ENCODE assay signal across 8 cellular contexts in the genomic region with DNA sequence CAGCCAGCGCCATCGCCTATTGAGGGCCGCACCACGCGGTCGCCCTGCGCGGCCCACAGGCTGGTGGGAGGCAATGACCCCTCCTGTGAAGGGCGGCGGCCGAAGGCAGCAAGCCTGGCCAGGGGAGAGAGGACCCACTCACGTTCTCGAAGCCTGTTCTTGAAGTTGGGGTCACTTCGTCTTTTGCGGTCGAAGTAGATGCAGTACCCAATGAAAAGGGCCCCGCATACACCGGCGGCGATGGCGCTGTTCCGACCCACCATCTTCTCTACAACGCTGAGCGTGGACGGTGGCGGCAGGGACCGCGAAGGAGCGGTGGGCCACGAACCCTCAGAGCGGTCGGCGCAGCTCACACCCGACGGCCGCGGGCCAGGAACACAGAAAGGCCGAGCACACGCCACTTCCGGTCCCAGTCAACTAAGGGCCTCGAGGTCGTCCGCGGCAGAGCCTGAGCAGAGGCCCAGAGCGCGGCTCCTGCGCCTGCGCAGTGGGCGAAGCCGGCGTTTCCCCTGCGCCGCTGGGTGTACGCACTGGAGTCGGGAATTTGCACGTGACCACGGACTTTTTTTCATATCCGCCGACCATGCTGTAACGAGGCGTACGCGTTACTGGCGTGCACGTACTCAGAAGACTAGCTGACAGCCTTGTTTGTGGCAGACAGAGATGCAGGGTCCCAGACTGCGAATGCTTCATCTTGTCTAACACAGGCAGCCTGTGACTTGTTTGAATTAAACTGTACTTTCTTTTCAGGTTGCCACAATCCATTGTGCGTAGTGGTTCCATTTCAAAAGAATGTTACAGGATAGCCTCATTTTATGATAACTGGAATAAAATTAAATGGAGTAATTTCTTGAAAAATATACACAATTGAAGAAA. TPM values are rescaled to one million over a fixed set of nuclear protein-coding genes. Genes with fewer than 3 reads are reported as not detected.
DNase-seq lines count a peak whose midpoint lies in the region; TF ChIP-seq lines count a peak whose summit lies in the region.

Gene TOMM20 (minus strand): TSS at position 385 of the 876 bp plus-strand sequence. CDS start 122 bp downstream, at position 263.

- peak within 1 kb of the TSS; percentile 89 for H3K9ac ChIP-seq in neural cell (ENCODE audit: low read length)

- peak; percentile 83 for TF ChIP-seq EP300 in neural cell (conservative IDR thresholded peaks at IDR 0.05; ENCODE audit: poor library complexity, severe bottlenecking)
- no peak for TF ChIP-seq EP300 in stomach (IDR thresholded peaks at IDR 0.05)

- H3K9me3 ChIP-seq in neural cell (ENCODE audit: low read length): no peaks in the 10 kb centered on the region
- no peaks in the 10 kb centered on the region for H3K9me3 ChIP-seq in stomach

- peaks cover 1% of the 10 kb centered on the region for H3K36me3 ChIP-seq in H7 (replicated peaks; ENCODE audit: control insufficient read depth, insufficient read depth, low read length)
- H3K36me3 ChIP-seq in neural cell (ENCODE audit: insufficient read depth, low read length): no peaks in the 10 kb centered on the region
- peaks cover 7 to 49% (median 38%) of the 10 kb centered on the region in 4 donors for H3K36me3 ChIP-seq in stomach

- H3K9me2 ChIP-seq in neural cell (ENCODE audit: insufficient read depth, low read length): no peaks in the 10 kb centered on the region

- peaks cover 48% of the 10 kb centered on the region for H3K79me2 ChIP-seq in neural cell (replicated peaks; ENCODE audit: insufficient read depth, low read length)

- H3F3A ChIP-seq in neural cell (ENCODE audit: insufficient read depth, low read length, poor library complexity, severe bottlenecking): no peaks in the 10 kb centered on the region

- peaks cover 11 to 50% (median 47%) of the 10 kb centered on the region in 4 donors for H3K4me1 ChIP-seq in stomach

- intact Hi-C loops in stomach (cut with DNase I; ENCODE audit: low total_unique reads): no loop called here

- H3K4me2 ChIP-seq in neural cell (ENCODE audit: low read length): peak within 1 kb of the TSS; percentile 99

- no peak for TF ChIP-seq RAD21 in neural cell (conservative IDR thresholded peaks at IDR 0.05)

- 1% methylated on average over 64 to 67 of the region's 67 CpGs for WGBS in stomach, 5 donors

- peak within 1 kb of the TSS; percentile 97 for H3K27ac ChIP-seq in neural cell (ENCODE audit: low read length)
- peak within 1 kb of the TSS; percentile 91 to 96 (median 92) for H3K27ac ChIP-seq in stomach

- no peaks in the 10 kb centered on the region for H3K27me3 ChIP-seq in H7 (ENCODE audit: control insufficient read depth, insufficient read depth, low read length)
- H3K27me3 ChIP-seq in neural cell (ENCODE audit: insufficient read depth, low read depth, low read length): no peaks in the 10 kb centered on the region
- no peaks in the 10 kb centered on the region for H3K27me3 ChIP-seq in stomach

- DNase-seq in ELR (ENCODE audit: low read depth) (peak; percentile 98), H7 (peak; percentile 97), M059J (ENCODE audit: low read depth) (peak; percentile 98), SHP77 (lab: John Stamatoyannopoulos, UW) (peak; percentile 97 to 98), fibroblast of the conjunctiva (ENCODE audit: low read depth) (peak; percentile 97), stomach (peak; percentile 96)
- peak; percentile 92 for DNase-seq in activated effector memory CD4-positive, alpha-beta T cell treated with Interleukin-2 at 50 U/mL for 16 hours

- H4K20me1 ChIP-seq in neural cell (ENCODE audit: insufficient read depth): no peaks in the 10 kb centered on the region

- TF ChIP-seq CTCF in neural cell (IDR thresholded peaks at IDR 0.05; ENCODE audit: poor library complexity, severe bottlenecking) (peak; percentile 65), stomach (IDR thresholded peaks at IDR 0.05) (peak in 1 of 7 experiments; percentile 14)

- no peak for TF ChIP-seq POLR2A in stomach (IDR thresholded peaks at IDR 0.05)

- H3K4me3 ChIP-seq in H7 (ENCODE audit: insufficient read depth, low read depth, low read length) (peak within 1 kb of the TSS; percentile 100), neural cell (ENCODE audit: low read length) (peak within 1 kb of the TSS; percentile 69), stomach (peak within 1 kb of the TSS; percentile 68 to 93 (median 80))

- peak within 1 kb of the TSS; percentile 96 for H2AFZ ChIP-seq in neural cell (ENCODE audit: low read depth, low read length)

TF ChIP-seq in neural cell, 6 proteins besides CTCF, POLR2A, EP300 and RAD21:
- TF ChIP-seq POLR2AphosphoS5 (IDR thresholded peaks at IDR 0.05) (peak; percentile 96), MXI1 (conservative IDR thresholded peaks at IDR 0.05; ENCODE audit: poor library complexity, severe bottlenecking) (peak; percentile 93), TAF1 (IDR thresholded peaks at IDR 0.05; ENCODE audit: low read depth) (peak; percentile 89), REST (IDR thresholded peaks at IDR 0.05; ENCODE audit: borderline replicate concordance) (peak; percentile 71), EZH2 (IDR thresholded peaks at IDR 0.05; ENCODE audit: borderline replicate concordance, insufficient read depth, low read length, poor library complexity, severe bottlenecking) (no peak), SMC3 (conservative IDR thresholded peaks at IDR 0.05; ENCODE audit: poor library complexity) (peak; percentile 44)

RNA-seq across cellular contexts. Expression of gene TOMM20, which starts in this region (rescaled TPM):
- total RNA-seq in H7 (2014; rRNA removed; shearing (Covaris generic)): 172 and 214 TPM in 2 replicates
- 44.5 and 72.8 TPM in 2 replicates for total RNA-seq in M059J (2014; rRNA removed; shearing (Covaris generic))
- polyA plus RNA-seq in neural cell (170 and 175 TPM in 2 replicates), stomach (100 to 1,000 TPM in 1 of 3 donors, 10 to 100 TPM in 2; 63.4 to 102 (median 72.9) TPM)
- 176 and 197 TPM in 2 replicates for polyA minus RNA-seq in neural cell
- 100 to 1,000 TPM in 1 of 5 donors, 10 to 100 TPM in 4; 21.4 to 145 (median 51.9) TPM for total RNA-seq in stomach

Comparison
In these comparisons a context has a peak if more than half of its experiments do, and no peak if none do; other contexts are left out.
1. Peak in every context shown above with its lines: DNase-seq, H3K4me3 ChIP-seq and H3K27ac ChIP-seq.